11 cellular contexts compared by ENCODE assay signal in genomic region chr7:65609131-65609530, GRCh38.
"Had no signal": no experiment of that assay in that cellular context is flagged by ENCODE, and none has a peak within 500 bp of the region (broad histone marks: within the 10 kb centered on the region; RNA-seq: fewer than 3 reads in every experiment).

No MANE protein-coding gene starts in this region.

- ATAC-seq: GM23338, HCT116 had no signal

- H3K4me2 ChIP-seq: GM23338 had no signal

- H3K4me3 ChIP-seq: GM23248, GM23338, HAP-1 had no signal

- H3K9ac ChIP-seq: GM23248 had no signal

- H3K36me3 ChIP-seq: HAP-1 had no signal

- H3K27ac ChIP-seq: GM23248 had no signal

- DNase-seq: GM23248, GOT3, H7, H9, HCEC 1CT, HFFc6 had no signal

- H3K4me1 ChIP-seq: HAP-1 had no signal

- H2AFZ ChIP-seq: GM23248, GM23338 had no signal

- FAIRE-seq: H1, H54 had no signal
